Comparison of ENCODE assay signal across 14 cellular contexts in the genomic region with DNA sequence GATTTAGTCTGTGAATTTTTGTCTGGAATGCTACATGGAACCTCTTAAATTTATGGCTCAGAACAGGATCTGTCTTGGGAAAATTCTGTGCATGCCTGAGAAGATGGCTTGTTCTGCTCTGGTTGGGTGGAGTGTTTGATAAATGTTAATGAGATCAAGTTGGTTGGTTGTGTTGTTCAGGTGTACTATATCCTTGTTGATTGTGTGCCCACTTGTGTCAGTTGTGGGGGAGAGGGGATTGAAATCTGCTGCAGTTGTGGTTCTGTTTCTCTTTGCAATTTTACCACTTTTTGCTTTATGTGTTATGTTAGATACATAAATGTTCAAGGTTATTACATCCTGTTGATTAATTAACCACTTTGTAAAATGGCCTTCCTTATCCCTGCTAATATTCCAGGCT. TPM values are rescaled to one million over a fixed set of nuclear protein-coding genes. Genes with fewer than 3 reads are reported as not detected.
"Had no signal": no experiment of that assay in that cellular context is flagged by ENCODE, and none has a peak within 500 bp of the region (broad histone marks: within the 10 kb centered on the region; RNA-seq: fewer than 3 reads in every experiment).

No MANE protein-coding gene starts in this region.

RNA-seq across cellular contexts. Expression of gene SPDYE6, which starts 13.8 kb away (rescaled TPM):
- total RNA-seq: stomach, subcutaneous adipose tissue, suprapubic skin, temporal lobe, thoracic aorta, thyroid gland, tibial nerve, transverse colon, upper lobe of left lung, upper lobe of right lung, ureter, urinary bladder, uterus, vagina had no signal
- polyA plus RNA-seq: stomach, urinary bladder had no signal
